ENCODE assay signal across 19 cellular contexts in genomic region chr11:57240007-57240406, GRCh38. TPM values are rescaled to one million over a fixed set of nuclear protein-coding genes. Genes with fewer than 3 reads are reported as not detected.
DNase-seq lines count a peak whose midpoint lies in the region; ATAC-seq, FAIRE-seq and TF ChIP-seq lines count a peak whose summit lies in the region.
"Had no signal": no experiment of that assay in that cellular context is flagged by ENCODE, and none has a peak within 500 bp of the region (broad histone marks: within the 10 kb centered on the region; RNA-seq: fewer than 3 reads in every experiment).

No MANE protein-coding gene starts in this region.

- H3K27ac Mint-ChIP-seq in endothelial cell (ENCODE audit: unreplicated experiment), result peak overlapping the region; percentile 71
- H3K27ac Mint-ChIP-seq: CD8-positive, alpha-beta T cell had no signal

- WGBS in heart right ventricle, 2 donors, result 94 to 99% methylated on average over 2 of the region's 2 CpGs

- H3K36me3 Mint-ChIP-seq in endothelial cell (ENCODE audit: low read depth, unreplicated experiment), result no peaks in the 10 kb centered on the region
- H3K36me3 Mint-ChIP-seq: CD8-positive, alpha-beta T cell had no signal

- ATAC-seq in heart right ventricle, result no peak
- peak; percentile 21 for ATAC-seq in mucosa of descending colon
- ATAC-seq: CD8-positive, alpha-beta T cell had no signal

- H3K9me3 ChIP-seq in cardiac muscle cell (ENCODE audit: low read depth) (no peaks in the 10 kb centered on the region), heart right ventricle (no peaks in the 10 kb centered on the region), mucosa of descending colon (no peaks in the 10 kb centered on the region), Peyer's patch (no peaks in the 10 kb centered on the region)

- H3K27ac ChIP-seq in cardiac muscle cell (peak overlapping the region; percentile 82), heart right ventricle (peak overlapping the region in 1 of 10 donors; percentile 60), Peyer's patch (no peak overlapping the region)
- H3K27ac ChIP-seq: BLaER1 treated with 17β-estradiol and CSF1 and Interleukin-3, amounts not matched to agents 10 nM and 100 nM had no signal

- H3K9me3 Mint-ChIP-seq in endothelial cell (ENCODE audit: unreplicated experiment), result no peaks in the 10 kb centered on the region
- H3K9me3 Mint-ChIP-seq: CD8-positive, alpha-beta T cell had no signal

- H3K4me1 ChIP-seq in cardiac muscle cell (ENCODE audit: low read depth) (peaks cover 62% of the 10 kb centered on the region), heart right ventricle (peaks cover 5 to 56% (median 15%) of the 10 kb centered on the region in 9 donors), mucosa of descending colon (ENCODE audit: low read depth) (no peaks in the 10 kb centered on the region), Peyer's patch (no peaks in the 10 kb centered on the region)

- H3K36me3 ChIP-seq in cardiac muscle cell (no peaks in the 10 kb centered on the region), heart right ventricle (no peaks in the 10 kb centered on the region), mucosa of descending colon (ENCODE audit: low read depth) (no peaks in the 10 kb centered on the region), Peyer's patch (no peaks in the 10 kb centered on the region)
- H3K36me3 ChIP-seq: BLaER1 treated with 17β-estradiol and CSF1 and Interleukin-3, amounts not matched to agents 10 nM and 100 nM had no signal

- H3K27me3 Mint-ChIP-seq in endothelial cell (ENCODE audit: unreplicated experiment), result peaks cover 12% of the 10 kb centered on the region

- intact Hi-C loops in heart right ventricle (cut with DNase I) (loop anchor here in 1 of 10 donors (5.0 kb wide), 1 partner anchor 38 kb away; no protein-coding TSS in a partner anchor), mucosa of descending colon (cut with DNase I, micrococcal nuclease) (loop anchor here in 1 of 2 donors (10.0 kb wide), 1 partner anchor 105 kb away; no protein-coding TSS in a partner anchor)

- H3K4me3 Mint-ChIP-seq in endothelial cell (ENCODE audit: unreplicated experiment), result no peak overlapping the region
- H3K4me3 Mint-ChIP-seq: CD8-positive, alpha-beta T cell had no signal

- DNase-seq in cardiac muscle cell (ENCODE audit: low read depth in 1 of 2, low spot score in 1 of 2) (no peak), heart right ventricle (no peak), endothelial cell (ENCODE audit: low spot score) (no peak), mucosa of descending colon (peak in 1 of 3 donors; percentile 37), NCI-H226 (no peak), GM12891 (ENCODE audit: insufficient read length, low spot score) (no peak), Peyer's patch (no peak)
- DNase-seq: CD8-positive, alpha-beta T cell; DMS79; KG1; MV-4-11; NCI-H1694 treated with DMSO at 0.1 percent for 48 hours; NCI-H510A; NCI-H748 treated with DMSO at 0.1 percent for 48 hours; NK-92 treated with Interleukin-12 subunit alpha and Interleukin-12 subunit beta, amount 100 ng/mL, for 24 hours; Right ventricle myocardium superior had no signal

- TF ChIP-seq CTCF in cardiac muscle cell (IDR thresholded peaks at IDR 0.05; ENCODE audit: low read depth, low read length), result no peak
- no peak for TF ChIP-seq CTCF in heart right ventricle (IDR thresholded peaks at IDR 0.05)
- TF ChIP-seq CTCF in endothelial cell (IDR thresholded peaks at IDR 0.05; ENCODE audit: unreplicated experiment), result no peak
- no peak for TF ChIP-seq CTCF in mucosa of descending colon (IDR thresholded peaks at IDR 0.05)
- TF ChIP-seq CTCF in Peyer's patch (IDR thresholded peaks at IDR 0.05), result no peak

- no peaks in the 10 kb centered on the region for H3K27me3 ChIP-seq in cardiac muscle cell
- peaks cover 0 to 26% (median 13%) of the 10 kb centered on the region in 7 donors for H3K27me3 ChIP-seq in heart right ventricle
- no peaks in the 10 kb centered on the region for H3K27me3 ChIP-seq in Peyer's patch

- TF ChIP-seq POLR2A in GM12891 (IDR thresholded peaks at IDR 0.05; ENCODE audit: low read depth, low read length) (no peak), Peyer's patch (IDR thresholded peaks at IDR 0.05) (no peak)

- H3K4me3 ChIP-seq in cardiac muscle cell (no peak overlapping the region), heart right ventricle (no peak overlapping the region), mucosa of descending colon (no peak overlapping the region), Peyer's patch (no peak overlapping the region)
- H3K4me3 ChIP-seq: BLaER1 treated with 17β-estradiol and CSF1 and Interleukin-3, amounts not matched to agents 10 nM and 100 nM had no signal

- FAIRE-seq in GM12891 (lab: Jason Lieb, UNC), result no peak
- FAIRE-seq: H1 had no signal

- peaks cover 79% of the 10 kb centered on the region for H3K4me1 Mint-ChIP-seq in endothelial cell (ENCODE audit: unreplicated experiment)

TF ChIP-seq in GM12891, 5 proteins besides CTCF, POLR2A, EP300 and RAD21:
- TF ChIP-seq SPI1 (IDR thresholded peaks at IDR 0.05; ENCODE audit: low read depth, low read length) (no peak), PAX5 (IDR thresholded peaks at IDR 0.05; ENCODE audit: insufficient read depth, low read length, severe bottlenecking) (no peak), TAF1 (IDR thresholded peaks at IDR 0.05; ENCODE audit: low read depth, low read length) (no peak), POLR2AphosphoS5 (IDR thresholded peaks at IDR 0.05; ENCODE audit: low read depth, low read length) (no peak), POU2F2 (IDR thresholded peaks at IDR 0.05; ENCODE audit: low read depth, low read length) (no peak)

RNA-seq across cellular contexts. Expression of gene APLNR, which starts 3.0 kb away (rescaled TPM):
- total RNA-seq in cardiac muscle cell (9.8 and 16.0 TPM in 2 replicates), heart right ventricle (10 to 100 TPM in 7 of 10 donors, 1 to 10 TPM in 3; 7.5 to 39.3 (median 13.9) TPM), endothelial cell (ENCODE audit: unreplicated experiment) (48.8 TPM), mucosa of descending colon (1 to 10 TPM; 2.4 to 5.7 (median 2.8) TPM), Peyer's patch (1 to 10 TPM in 1 of 4 donors, under 1 TPM in 3; 0.18 to 1.1 (median 0.65) TPM)
- polyA plus RNA-seq in cardiac muscle cell (7.2 and 13.6 TPM in 2 replicates), heart right ventricle (1 to 10 TPM; 2.0 to 7.2 TPM)
- not detected for polyA plus RNA-seq in GM12891 (2012; ENCODE audit: low read depth, missing spikeins)
- total RNA-seq: CD8-positive, alpha-beta T cell; H1 had no signal

RNA-seq across cellular contexts. Expression of gene LRRC55, which starts 58.3 kb away (rescaled TPM):
- total RNA-seq in cardiac muscle cell (0.11 and 0.21 TPM in 2 replicates), heart right ventricle (under 1 TPM in 9 of 10 donors, not detected in 1; 0.05 to 0.53 (median 0.29) TPM), endothelial cell (ENCODE audit: unreplicated experiment) (4.7 TPM), mucosa of descending colon (1 to 10 TPM in 1 of 3 donors, under 1 TPM in 1, not detected in 1; 0.19 to 1.4 TPM), Peyer's patch (under 1 TPM in 1 of 4 donors, not detected in 3; 0.13 TPM)
- polyA plus RNA-seq in cardiac muscle cell (0.12 TPM in 1 of 2 replicates, not detected in the other), heart right ventricle (under 1 TPM; 0.04 to 0.07 TPM)
- polyA plus RNA-seq in GM12891 (2012; ENCODE audit: low read depth, missing spikeins), result not detected
- total RNA-seq: A172; CD8-positive, alpha-beta T cell had no signal
